8 cellular contexts compared by ENCODE assay signal in the genomic region with DNA sequence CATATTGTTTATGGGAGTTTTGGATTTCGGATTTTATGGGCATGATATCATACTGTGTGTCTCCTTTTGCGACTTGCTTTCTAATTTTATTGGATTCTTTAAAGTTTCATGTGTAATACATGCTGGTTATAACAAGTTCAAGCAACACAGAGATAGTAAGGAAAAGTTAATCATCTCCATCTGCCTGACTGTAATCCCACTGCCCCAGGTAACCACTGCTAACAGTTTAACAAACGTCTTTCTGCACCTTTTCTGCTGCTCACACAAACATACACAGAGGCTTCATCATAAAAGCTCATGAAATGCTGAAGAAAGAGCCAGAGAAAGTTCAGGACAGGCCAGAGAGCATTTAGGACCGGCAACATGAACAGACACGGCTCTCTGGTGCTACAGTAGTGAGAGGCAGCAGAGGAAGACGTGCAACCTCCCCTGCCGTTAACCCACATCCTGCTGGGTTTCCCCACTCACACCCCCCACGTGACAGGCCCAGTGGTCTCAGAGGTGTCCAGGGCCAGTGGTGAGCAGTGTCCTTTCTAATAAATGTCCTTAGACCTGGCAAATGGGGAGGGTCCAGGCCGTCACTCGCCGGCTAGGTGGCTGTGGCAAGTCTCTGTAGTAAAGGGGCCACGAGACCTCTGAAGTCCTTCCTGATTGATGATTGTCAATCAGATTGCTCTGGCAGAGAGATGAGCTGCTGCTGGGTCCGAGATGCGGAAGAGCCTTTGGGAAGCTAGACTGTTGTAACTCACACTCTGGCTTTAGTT.
DNase-seq lines count a peak whose midpoint lies in the region; ATAC-seq lines count a peak whose summit lies in the region.

No MANE protein-coding gene starts in this region.

- DNase-seq in SIG-M5 treated with dmso at 0.1 percent for 504 hours (lab: John Stamatoyannopoulos, UW; ENCODE audit: unreplicated experiment) (peak; percentile 92), NCI-H524 treated with DMSO at 0.1 percent for 48 hours (lab: John Stamatoyannopoulos, UW) (no peak), hepatic stellate cell (ENCODE audit: low spot score) (no peak), NCI-H526 (lab: John Stamatoyannopoulos, UW) (no peak)
- DNase-seq in stimulated activated CD4-positive, alpha-beta T cell treated with anti-CD3 and anti-CD28 coated beads, Interleukin-12 subunit alpha, Interleukin-12 subunit beta, amount 100 ng/mL, for 4 hours = peak; percentile 43

- H3K4me1 Mint-ChIP-seq in activated naive CD4-positive, alpha-beta T cell treated with anti-CD3 and anti-CD28 coated beads, Interleukin-2, amount 50 U/mL, for 24 hours = peaks cover 32% of the 10 kb centered on the region

- H3K27ac Mint-ChIP-seq in activated naive CD4-positive, alpha-beta T cell treated with anti-CD3 and anti-CD28 coated beads, Interleukin-2, amount 50 U/mL, for 24 hours = peak overlapping the region; percentile 66

- H3K9me3 Mint-ChIP-seq in activated naive CD4-positive, alpha-beta T cell treated with anti-CD3 and anti-CD28 coated beads, Interleukin-2, amount 50 U/mL, for 24 hours = no peaks in the 10 kb centered on the region

- ATAC-seq in GM18858 (IDR thresholded peaks at IDR 0.05; ENCODE audit: unreplicated experiment) (peak; percentile 78), HG02938 (IDR thresholded peaks at IDR 0.05; ENCODE audit: unreplicated experiment) (peak; percentile 85)

- H3K27me3 Mint-ChIP-seq in activated naive CD4-positive, alpha-beta T cell treated with anti-CD3 and anti-CD28 coated beads, Interleukin-2, amount 50 U/mL, for 24 hours = peaks cover 2% of the 10 kb centered on the region

- H3K4me3 Mint-ChIP-seq in activated naive CD4-positive, alpha-beta T cell treated with anti-CD3 and anti-CD28 coated beads, Interleukin-2, amount 50 U/mL, for 24 hours = peak overlapping the region; percentile 78

- no peaks in the 10 kb centered on the region for H3K36me3 Mint-ChIP-seq in activated naive CD4-positive, alpha-beta T cell treated with anti-CD3 and anti-CD28 coated beads, Interleukin-2, amount 50 U/mL, for 24 hours

Comparison
In these comparisons a context has a peak if more than half of its experiments do, and no peak if none do; other contexts are left out.
1. DNase-seq: peak in SIG-M5 treated with dmso at 0.1 percent for 504 hours (single experiment) and stimulated activated CD4-positive, alpha-beta T cell treated with anti-CD3 and anti-CD28 coated beads, Interleukin-12 subunit alpha, Interleukin-12 subunit beta, amount 100 ng/mL, for 4 hours (single experiment); none in NCI-H524 treated with DMSO at 0.1 percent for 48 hours (single experiment), hepatic stellate cell (single experiment) and NCI-H526 (0 of 2).